In the genomic region with DNA sequence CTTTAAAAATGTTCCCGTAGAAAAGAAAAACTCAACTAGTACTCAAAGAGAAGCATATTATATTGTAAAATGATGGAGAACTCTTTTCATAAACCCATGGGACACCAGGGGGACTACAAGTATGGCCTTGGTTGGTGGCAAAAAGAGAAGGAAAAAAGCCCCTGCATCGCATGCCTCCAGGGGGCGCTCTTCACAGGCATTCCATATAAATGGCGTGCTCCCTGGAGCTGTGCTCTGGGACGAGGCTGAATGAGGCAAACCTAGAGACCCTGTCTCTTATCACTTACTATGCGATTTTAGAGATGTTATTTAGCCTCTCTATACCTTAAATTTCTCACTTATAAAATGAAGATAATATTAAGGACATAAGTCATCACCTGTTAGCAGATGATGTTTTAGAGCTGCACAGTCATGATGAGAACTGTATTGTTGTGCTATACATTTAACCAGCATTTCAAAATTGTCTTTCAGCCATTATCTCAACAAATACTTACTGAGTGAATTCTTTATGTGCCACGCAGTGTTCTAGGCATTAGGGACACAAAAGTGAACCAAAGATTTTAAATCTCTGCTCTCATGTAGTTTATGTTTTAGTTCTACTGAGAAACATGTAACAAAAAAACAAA, we compare ENCODE assay signal across 8 cellular contexts.
DNase-seq lines count a peak whose midpoint lies in the region; ATAC-seq and TF ChIP-seq lines count a peak whose summit lies in the region.

No MANE protein-coding gene starts in this region.

- H3K27me3 ChIP-seq in Panc1 (ENCODE audit: control insufficient read depth, insufficient read depth, low read length): no peaks in the 10 kb centered on the region

- CTCF ChIA-PET in Panc1 (lab: Charles Lee): interaction anchor here (0.6 to 1.5 kb wide), 6 partner anchors 9 to 467 kb away, joined by 3 to 9 read pairs (median 3); no protein-coding TSS in a partner anchor

- H3K27ac ChIP-seq in Panc1 (ENCODE audit: low read length): no peak overlapping the region

- no peaks in the 10 kb centered on the region; the same call in 1 of the 2 replicates for H3K36me3 ChIP-seq in Panc1 (ENCODE audit: control insufficient read depth, insufficient read depth, low read length)

- H3K4me3 ChIP-seq in HFF-Myc (replicated peaks; ENCODE audit: low read depth, low read length): no peak overlapping the region
- no peak overlapping the region for H3K4me3 ChIP-seq in Panc1 (ENCODE audit: low read depth in 2 of 2, low read length in 2 of 2)

- in situ Hi-C loops in Panc1 (cut with HindIII; ENCODE audit: low pct_unique_long_range_greater_than_20kb, low sequenced_read_pairs): no loop called here

- peak; percentile 86 for DNase-seq in DMS53 (lab: John Stamatoyannopoulos, UW)
- peak; percentile 52 for DNase-seq in HFF-Myc (ENCODE audit: extremely low read depth, low read depth)
- peak; percentile 24 for DNase-seq in Panc1 (ENCODE audit: low read depth, low spot score)
- peak; percentile 9 for DNase-seq in activated gamma-delta T cell treated with anti-CD3 and anti-CD28 coated beads, Interleukin-2, amount 50 U/mL, for 16 hours (ENCODE audit: low read depth)
- peak; percentile 34 for DNase-seq in glomerular visceral epithelial cell (ENCODE audit: extremely low spot score)
- peak; percentile 44 for DNase-seq in retina
- DNase-seq in NCI-H2029 treated with DMSO at 0.1 percent for 48 hours (lab: John Stamatoyannopoulos, UW): no peak

- no peaks in the 10 kb centered on the region for H3K9me3 ChIP-seq in Panc1 (ENCODE audit: control insufficient read depth, insufficient read depth, low read depth, low read length)

- no TSS peak for BruUV-seq in Panc1 (replicated peaks; lab: Mats Ljungman, UMichigan)

- ATAC-seq in Panc1 (peak; percentile 85), HG03520 (IDR thresholded peaks at IDR 0.05; ENCODE audit: unreplicated experiment) (no peak)

- no peaks in the 10 kb centered on the region for H3K4me1 ChIP-seq in Panc1 (ENCODE audit: control insufficient read depth, insufficient read depth, low read length)

- intact Hi-C loops in Panc1 (cut with micrococcal nuclease; ENCODE audit: unreplicated experiment): no loop called here

- peak; percentile 91 for TF ChIP-seq CTCF in HFF-Myc (IDR thresholded peaks at IDR 0.05; ENCODE audit: low read depth, low read length, missing control alignments)
- TF ChIP-seq CTCF in Panc1 (IDR thresholded peaks at IDR 0.05): peak; percentile 88

- POLR2A ChIA-PET in Panc1 (lab: Charles Lee): no interaction called here
